In the genomic region with DNA sequence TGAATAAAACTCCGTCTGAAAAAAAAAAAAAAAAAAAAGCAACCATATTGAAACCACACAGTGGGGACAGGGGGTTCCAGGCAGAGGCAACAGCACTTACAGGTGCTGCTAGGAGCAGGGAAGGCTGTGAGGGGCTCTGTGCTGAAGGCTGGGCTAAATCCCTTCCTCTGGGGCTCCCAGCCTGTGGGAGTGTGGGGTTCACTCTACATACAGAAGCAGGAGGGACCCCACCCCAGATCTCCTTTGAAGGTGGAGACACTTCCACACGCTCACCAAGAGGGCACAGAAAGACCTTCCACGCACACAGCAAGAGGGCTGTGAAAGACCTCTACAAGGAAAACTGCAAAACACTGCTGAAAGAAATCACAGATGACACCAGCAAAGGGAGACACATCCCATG, we compare ENCODE assay signal across 16 cellular contexts. TPM values are rescaled to one million over a fixed set of nuclear protein-coding genes. Genes with fewer than 3 reads are reported as not detected.
DNase-seq lines count a peak whose midpoint lies in the region; FAIRE-seq and TF ChIP-seq lines count a peak whose summit lies in the region.
"Had no signal": no experiment of that assay in that cellular context is flagged by ENCODE, and none has a peak within 500 bp of the region (broad histone marks: within the 10 kb centered on the region; RNA-seq: fewer than 3 reads in every experiment).

No MANE protein-coding gene starts in this region.

- H3K4me1 Mint-ChIP-seq in endodermal cell (peaks cover 9% of the 10 kb centered on the region), osteocyte (ENCODE audit: unreplicated experiment) (peaks cover 40% of the 10 kb centered on the region)
- H3K4me1 Mint-ChIP-seq: CD14-positive monocyte had no signal

- no peaks in the 10 kb centered on the region for H3K27me3 Mint-ChIP-seq in endodermal cell (ENCODE audit: insufficient read depth)
- no peaks in the 10 kb centered on the region for H3K27me3 Mint-ChIP-seq in osteocyte (ENCODE audit: unreplicated experiment)

- H3K36me3 ChIP-seq in endodermal cell (ENCODE audit: control insufficient read depth, insufficient read depth, low read length), result no peaks in the 10 kb centered on the region

- H3K4me1 ChIP-seq in endodermal cell (ENCODE audit: control insufficient read depth, insufficient read depth, low read length), result no peaks in the 10 kb centered on the region
- H3K4me1 ChIP-seq: Caco-2 had no signal

- no peak overlapping the region for H3K27ac ChIP-seq in endodermal cell (ENCODE audit: low read depth, low read length)
- H3K27ac ChIP-seq: 22Rv1, GM23248 had no signal

- TF ChIP-seq CTCF in endodermal cell (conservative IDR thresholded peaks at IDR 0.05) (no peak), osteocyte (IDR thresholded peaks at IDR 0.05) (no peak)

- H3K27ac Mint-ChIP-seq in endodermal cell, result no peak overlapping the region
- H3K27ac Mint-ChIP-seq in osteocyte (ENCODE audit: unreplicated experiment), result peak overlapping the region; percentile 58
- H3K27ac Mint-ChIP-seq: CD14-positive monocyte; CD8-positive, alpha-beta T cell had no signal

- no peak for FAIRE-seq in GM12892 (lab: Jason Lieb, UNC)
- FAIRE-seq: H54 had no signal

- H3K4me3 ChIP-seq in endodermal cell (ENCODE audit: low read length), result no peak overlapping the region
- H3K4me3 ChIP-seq: GM23248 had no signal

- peaks cover 7% of the 10 kb centered on the region for H3K36me3 Mint-ChIP-seq in endodermal cell (ENCODE audit: low read depth)
- peaks cover 9% of the 10 kb centered on the region for H3K36me3 Mint-ChIP-seq in osteocyte (ENCODE audit: unreplicated experiment)
- H3K36me3 Mint-ChIP-seq: CD14-positive monocyte; CD8-positive, alpha-beta T cell had no signal

- WGBS in endodermal cell (ENCODE audit: insufficient coverage in 1 of 2, insufficient read length in 1 of 2), 2 experiments, result 92 to 100% methylated on average over 1 to 3 of the region's 3 CpGs

- peak; percentile 50 for DNase-seq in activated effector memory CD4-positive, alpha-beta T cell treated with anti-CD3 and anti-CD28 coated beads, Interleukin-2, amount 50 U/mL, for 16 hours
- DNase-seq in activated effector memory CD4-positive, alpha-beta T cell treated with Interleukin-2 at 50 U/mL for 16 hours, result no peak
- DNase-seq in D341Med (ENCODE audit: low spot score), result peak; percentile 10
- peak; percentile 43 for DNase-seq in endodermal cell
- no peak for DNase-seq in osteocyte (ENCODE audit: extremely low spot score, unreplicated experiment)
- no peak for DNase-seq in GM12892 (ENCODE audit: insufficient read length)
- DNase-seq in T-helper 1 cell, result no peak
- no peak for DNase-seq in HuH-7.5 (ENCODE audit: low spot score)
- DNase-seq: Caco-2; CD8-positive, alpha-beta T cell; DMS53; GF-D8; GM23248 had no signal

- no peaks in the 10 kb centered on the region for H3K9me3 ChIP-seq in endodermal cell (ENCODE audit: control insufficient read depth, low read length)
- H3K9me3 ChIP-seq: Caco-2 had no signal

- H3K27me3 ChIP-seq in endodermal cell (ENCODE audit: control insufficient read depth, insufficient read depth, low read length, poor library complexity, severe bottlenecking), result no peaks in the 10 kb centered on the region

- H3K9ac ChIP-seq in endodermal cell (ENCODE audit: extremely low read depth, low read length, poor library complexity, severe bottlenecking), result no peak overlapping the region
- H3K9ac ChIP-seq: GM23248 had no signal

- no peak overlapping the region for H3K4me3 Mint-ChIP-seq in endodermal cell
- no peak overlapping the region for H3K4me3 Mint-ChIP-seq in osteocyte (ENCODE audit: unreplicated experiment)
- H3K4me3 Mint-ChIP-seq: CD14-positive monocyte; CD8-positive, alpha-beta T cell had no signal

- TF ChIP-seq POLR2A in GM12892 (IDR thresholded peaks at IDR 0.05; ENCODE audit: low read depth, low read length), result no peak

- peaks cover 12% of the 10 kb centered on the region for H3K9me3 Mint-ChIP-seq in endodermal cell
- no peaks in the 10 kb centered on the region for H3K9me3 Mint-ChIP-seq in osteocyte (ENCODE audit: unreplicated experiment)
- H3K9me3 Mint-ChIP-seq: CD14-positive monocyte; CD8-positive, alpha-beta T cell had no signal

RNA-seq across cellular contexts. Expression of gene USP22, which starts 53.9 kb away (rescaled TPM):
- total RNA-seq in endodermal cell, result 100 to 1,000 TPM; 379 to 396 TPM
- polyA plus RNA-seq in endodermal cell (2013, experiment 1 of 2), result 222 TPM
- polyA plus RNA-seq in endodermal cell (2013, experiment 2 of 2), result 219 TPM
- 257 and 260 TPM in 2 replicates for total RNA-seq in osteocyte
- 48.8 TPM for polyA plus RNA-seq in GM12892 (2012; ENCODE audit: missing spikeins)

Comparison
In these comparisons a context has a peak if more than half of its experiments do, and no peak if none do; other contexts are left out.
1. DNase-seq: peak in activated effector memory CD4-positive, alpha-beta T cell treated with anti-CD3 and anti-CD28 coated beads, Interleukin-2, amount 50 U/mL, for 16 hours (single experiment), D341Med (single experiment) and endodermal cell (single experiment); none in activated effector memory CD4-positive, alpha-beta T cell treated with Interleukin-2 at 50 U/mL for 16 hours (single experiment), osteocyte (single experiment), GM12892 (single experiment), T-helper 1 cell (0 of 5) and HuH-7.5 (single experiment).